Comparison of ENCODE assay signal across 8 cellular contexts in the genomic region with DNA sequence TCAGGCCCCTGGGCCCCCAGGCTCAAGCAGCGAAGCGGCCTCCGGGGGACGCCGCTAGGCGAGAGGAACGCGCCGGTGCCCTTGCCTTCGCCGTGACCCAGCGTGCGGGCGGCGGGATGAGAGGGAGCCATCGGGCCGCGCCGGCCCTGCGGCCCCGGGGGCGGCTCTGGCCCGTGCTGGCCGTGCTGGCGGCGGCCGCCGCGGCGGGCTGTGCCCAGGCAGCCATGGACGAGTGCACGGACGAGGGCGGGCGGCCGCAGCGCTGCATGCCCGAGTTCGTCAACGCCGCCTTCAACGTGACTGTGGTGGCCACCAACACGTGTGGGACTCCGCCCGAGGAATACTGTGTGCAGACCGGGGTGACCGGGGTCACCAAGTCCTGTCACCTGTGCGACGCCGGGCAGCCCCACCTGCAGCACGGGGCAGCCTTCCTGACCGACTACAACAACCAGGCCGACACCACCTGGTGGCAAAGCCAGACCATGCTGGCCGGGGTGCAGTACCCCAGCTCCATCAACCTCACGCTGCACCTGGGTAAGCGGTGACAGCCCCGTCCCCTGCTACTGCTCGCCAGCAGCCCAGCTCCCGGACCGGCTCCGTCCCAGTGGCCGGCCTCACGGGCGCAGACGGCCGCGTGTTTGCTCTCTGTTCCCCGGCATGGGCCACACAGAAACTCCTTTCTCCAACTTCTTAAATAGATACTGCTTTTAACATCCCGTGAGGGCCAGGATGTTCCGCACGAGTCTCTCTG. TPM values are rescaled to one million over a fixed set of nuclear protein-coding genes. Genes with fewer than 3 reads are reported as not detected.
A peak's percentile ranks its signal among the peaks of the same experiment; 100 is the strongest.
DNase-seq lines count a peak whose midpoint lies in the region; ATAC-seq and TF ChIP-seq lines count a peak whose summit lies in the region.

No MANE protein-coding gene starts in this region.

- H3K4me1 Mint-ChIP-seq in activated CD8-positive, alpha-beta T cell treated with anti-CD3 and anti-CD28 coated beads, Interleukin-2, amount 10 ng/mL, durations not matched to agents 7 days and 5 days (ENCODE audit: low read depth): peaks cover 11% of the 10 kb centered on the region
- peaks cover 12 to 27% (median 16%) of the 10 kb centered on the region in 4 donors for H3K4me1 Mint-ChIP-seq in naive thymus-derived CD8-positive, alpha-beta T cell

- H3K27ac Mint-ChIP-seq in activated CD8-positive, alpha-beta T cell treated with anti-CD3 and anti-CD28 coated beads, Interleukin-2, amount 10 ng/mL, durations not matched to agents 7 days and 5 days: peak overlapping the region; percentile 33
- peak overlapping the region in 2 of 10 donors; percentile 36 to 40 for H3K27ac Mint-ChIP-seq in naive thymus-derived CD8-positive, alpha-beta T cell

- POLR2A ChIA-PET in activated CD8-positive, alpha-beta T cell treated with anti-CD3 and anti-CD28 coated beads, Interleukin-2, amount 10 ng/mL, durations not matched to agents 7 days and 5 days (lab: Charles Lee): no interaction called here
- POLR2A ChIA-PET in naive thymus-derived CD8-positive, alpha-beta T cell (lab: Charles Lee): no interaction called here

- H3K27me3 ChIP-seq in BLaER1: no peaks in the 10 kb centered on the region
- no peaks in the 10 kb centered on the region for H3K27me3 ChIP-seq in esophagus muscularis mucosa

- peak overlapping the region; percentile 95 for H3K27ac ChIP-seq in BLaER1
- peak overlapping the region; percentile 98 to 100 (median 100) for H3K27ac ChIP-seq in esophagus muscularis mucosa (replicated peaks in 1 of 4)
- peak overlapping the region; percentile 96 for H3K27ac ChIP-seq in urinary bladder (ENCODE audit: low read depth)

- H3K36me3 ChIP-seq in BLaER1 (peaks cover 4% of the 10 kb centered on the region; the same call in 1 of the 2 replicates), esophagus muscularis mucosa (peaks cover 0 to 2% (median 0%) of the 10 kb centered on the region in 4 donors), urinary bladder (ENCODE audit: insufficient read depth) (no peaks in the 10 kb centered on the region)

- H3K27me3 Mint-ChIP-seq in activated CD8-positive, alpha-beta T cell treated with anti-CD3 and anti-CD28 coated beads, Interleukin-2, amount 10 ng/mL, durations not matched to agents 7 days and 5 days (ENCODE audit: low read depth): peaks cover 62% of the 10 kb centered on the region
- H3K27me3 Mint-ChIP-seq in naive thymus-derived CD8-positive, alpha-beta T cell: peaks cover 53 to 80% (median 63%) of the 10 kb centered on the region in 5 donors

- WGBS in esophagus muscularis mucosa: under 1% methylated on average over 21 of the region's 71 CpGs
- under 1% methylated on average over 71 of the region's 71 CpGs for WGBS in urinary bladder

- peak; percentile 25 for TF ChIP-seq POLR2A in esophagus muscularis mucosa (IDR thresholded peaks at IDR 0.05; ENCODE audit: low read depth)

- TF ChIP-seq CTCF in esophagus muscularis mucosa (IDR thresholded peaks at IDR 0.05): peak; percentile 43 to 53 (median 44)

- intact Hi-C loops in esophagus muscularis mucosa (cut with DNase I): loop anchor here (5.0 kb wide), 1 partner anchor 214 kb away; no protein-coding TSS in a partner anchor

- ATAC-seq in GM18873 (IDR thresholded peaks at IDR 0.05; ENCODE audit: low FRiP score, unreplicated experiment) (peak; percentile 71), HG03064 (IDR thresholded peaks at IDR 0.05; ENCODE audit: low read depth, unreplicated experiment) (peak; percentile 66)
- peak; percentile 73 for ATAC-seq in activated CD8-positive, alpha-beta T cell treated with anti-CD3 and anti-CD28 coated beads, Interleukin-2, amount 10 ng/mL, durations not matched to agents 7 days and 5 days
- ATAC-seq in naive thymus-derived CD8-positive, alpha-beta T cell: peak; percentile 70 to 82

- H3K4me3 ChIP-seq in BLaER1: peak overlapping the region; percentile 96
- H3K4me3 ChIP-seq in esophagus muscularis mucosa: peak overlapping the region; percentile 80 to 97 (median 92)
- peak overlapping the region; percentile 91 for H3K4me3 ChIP-seq in urinary bladder (ENCODE audit: low read depth, low read length)

- DNase-seq in NCI-H2171 (lab: John Stamatoyannopoulos, UW) (peak; percentile 33), esophagus muscularis mucosa (ENCODE audit: extremely low spot score) (no peak)
- DNase-seq in activated CD8-positive, alpha-beta T cell treated with anti-CD3 and anti-CD28 coated beads, Interleukin-2, amount 10 ng/mL, durations not matched to agents 7 days and 5 days: peak; percentile 42
- peak in 6 of 10 donors; percentile 3 to 67 (median 18) for DNase-seq in naive thymus-derived CD8-positive, alpha-beta T cell

- peaks cover 57% of the 10 kb centered on the region for H3K4me1 ChIP-seq in BLaER1
- peaks cover 28 to 52% (median 48%) of the 10 kb centered on the region in 4 donors for H3K4me1 ChIP-seq in esophagus muscularis mucosa
- H3K4me1 ChIP-seq in urinary bladder (ENCODE audit: insufficient read depth): no peaks in the 10 kb centered on the region

- H3K4me3 Mint-ChIP-seq in activated CD8-positive, alpha-beta T cell treated with anti-CD3 and anti-CD28 coated beads, Interleukin-2, amount 10 ng/mL, durations not matched to agents 7 days and 5 days: peak overlapping the region; percentile 62
- H3K4me3 Mint-ChIP-seq in naive thymus-derived CD8-positive, alpha-beta T cell: peak overlapping the region; percentile 60 to 93 (median 84)

- peak overlapping the region; percentile 78 for H3K4me2 ChIP-seq in BLaER1

- no peaks in the 10 kb centered on the region for H3K9me3 Mint-ChIP-seq in activated CD8-positive, alpha-beta T cell treated with anti-CD3 and anti-CD28 coated beads, Interleukin-2, amount 10 ng/mL, durations not matched to agents 7 days and 5 days (ENCODE audit: insufficient read depth)
- peaks cover 0 to 13% (median 4%) of the 10 kb centered on the region in 9 donors for H3K9me3 Mint-ChIP-seq in naive thymus-derived CD8-positive, alpha-beta T cell

- H3K9me3 ChIP-seq in BLaER1: no peaks in the 10 kb centered on the region
- H3K9me3 ChIP-seq in esophagus muscularis mucosa: no peaks in the 10 kb centered on the region

- peaks cover 49% of the 10 kb centered on the region for H4K20me1 ChIP-seq in BLaER1

- H3K9ac ChIP-seq in BLaER1: peak overlapping the region; percentile 96

- H3K36me3 Mint-ChIP-seq in activated CD8-positive, alpha-beta T cell treated with anti-CD3 and anti-CD28 coated beads, Interleukin-2, amount 10 ng/mL, durations not matched to agents 7 days and 5 days (ENCODE audit: low read depth): no peaks in the 10 kb centered on the region
- H3K36me3 Mint-ChIP-seq in naive thymus-derived CD8-positive, alpha-beta T cell: peaks cover 0 to 18% (median 7%) of the 10 kb centered on the region in 3 donors

- CTCF ChIA-PET in activated CD8-positive, alpha-beta T cell treated with anti-CD3 and anti-CD28 coated beads, Interleukin-2, amount 10 ng/mL, durations not matched to agents 7 days and 5 days (lab: Charles Lee): no interaction called here

- no peak for TF ChIP-seq EP300 in esophagus muscularis mucosa (IDR thresholded peaks at IDR 0.05)

RNA-seq across cellular contexts. Expression of a gene that starts 0.6 kb away (rescaled TPM):
- total RNA-seq in activated CD8-positive, alpha-beta T cell treated with anti-CD3 and anti-CD28 coated beads, Interleukin-2, amount 10 ng/mL, durations not matched to agents 7 days and 5 days: not detected
- total RNA-seq in esophagus muscularis mucosa (100 to 1,000 TPM; 387 to 474 (median 408) TPM), urinary bladder (279 TPM)
- under 1 TPM; 0.93 to 0.99 TPM for total RNA-seq in naive thymus-derived CD8-positive, alpha-beta T cell
- not detected for polyA plus RNA-seq in naive thymus-derived CD8-positive, alpha-beta T cell
- polyA plus RNA-seq in urinary bladder: 178 TPM

Comparison
In these comparisons a context has a peak if more than half of its experiments do, and no peak if none do; other contexts are left out.
1. RNA of a gene that starts 0.6 kb away (total RNA-seq): 387 to 474 TPM in esophagus muscularis mucosa and 279 TPM in urinary bladder (single experiment); 0.93 to 0.99 TPM in naive thymus-derived CD8-positive, alpha-beta T cell and not detected in activated CD8-positive, alpha-beta T cell treated with anti-CD3 and anti-CD28 coated beads, Interleukin-2, amount 10 ng/mL, durations not matched to agents 7 days and 5 days; every median in the first group is over 100 times any median in the second.
2. Peak in every context shown above with its lines, with median percentiles within 50 percentile points of each other: H3K27ac ChIP-seq, H3K4me3 ChIP-seq and ATAC-seq.